8 cellular contexts compared by ENCODE assay signal in the genomic region with DNA sequence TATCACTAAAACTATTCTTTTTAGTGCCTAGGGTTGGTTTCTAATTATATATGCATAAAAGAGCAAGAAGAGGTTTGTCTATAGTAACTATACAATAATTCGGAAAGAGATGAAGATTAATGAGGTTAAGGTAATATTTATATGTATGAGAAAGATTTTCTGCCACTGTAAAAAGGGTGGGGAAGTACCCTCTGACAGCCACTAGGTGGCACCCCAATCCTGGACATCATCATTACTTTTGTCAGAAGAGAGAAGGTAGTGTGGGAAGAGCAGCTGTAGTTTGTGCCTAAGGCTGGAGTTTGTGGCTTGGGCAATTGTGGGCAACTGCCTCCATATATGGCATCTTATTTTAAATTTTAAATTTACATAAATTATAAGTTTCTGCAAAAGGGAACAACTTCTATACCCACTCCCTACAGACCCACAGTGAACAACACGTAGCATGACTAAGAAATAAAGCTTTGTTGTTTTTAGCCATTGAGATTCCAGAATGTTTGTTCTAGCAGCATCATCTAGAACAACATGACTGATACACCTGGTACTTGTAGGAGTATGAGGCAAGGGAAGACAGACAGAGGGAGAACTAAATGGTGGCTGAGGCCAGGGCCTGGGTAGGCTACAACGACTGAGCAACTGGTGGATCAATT. TPM values are rescaled to one million over a fixed set of nuclear protein-coding genes. Genes with fewer than 3 reads are reported as not detected.
DNase-seq lines count a peak whose midpoint lies in the region; ATAC-seq and TF ChIP-seq lines count a peak whose summit lies in the region.

No MANE protein-coding gene starts in this region.

- no peaks in the 10 kb centered on the region for H3K9me2 ChIP-seq in PC-9 (ENCODE audit: insufficient read depth)

- H3K27me3 ChIP-seq in PC-9 (ENCODE audit: insufficient read depth, low read depth) (no peaks in the 10 kb centered on the region), fibroblast of lung (ENCODE audit: control insufficient read depth, insufficient read depth, low read length) (no peaks in the 10 kb centered on the region), neural progenitor cell (no peaks in the 10 kb centered on the region), suprapubic skin (no peaks in the 10 kb centered on the region)

- H3F3A ChIP-seq in PC-9 (ENCODE audit: insufficient read depth, low read depth): no peaks in the 10 kb centered on the region
- no peaks in the 10 kb centered on the region for H3F3A ChIP-seq in neural progenitor cell (ENCODE audit: low read depth)

- BruUV-seq in PC-9 (replicated peaks; lab: Mats Ljungman, UMichigan): no TSS peak

- TF ChIP-seq CTCF in PC-9 (conservative IDR thresholded peaks at IDR 0.05) (peak; percentile 96), fibroblast of lung (conservative IDR thresholded peaks at IDR 0.05 in 1 of 2, IDR thresholded peaks at IDR 0.05 in 1 of 2; ENCODE audit: low read depth in 1 of 2, low read length in 2 of 2) (peak; percentile 92 to 93), neural progenitor cell (IDR thresholded peaks at IDR 0.05) (peak; percentile 90), suprapubic skin (IDR thresholded peaks at IDR 0.05) (peak; percentile 88 to 91)

- H3K27ac Mint-ChIP-seq in neural progenitor cell: no peak overlapping the region

- H3K27ac ChIP-seq in PC-9 (no peak overlapping the region), fibroblast of lung (ENCODE audit: insufficient read depth, low read length) (no peak overlapping the region), neural progenitor cell (no peak overlapping the region), suprapubic skin (no peak overlapping the region)

- peak; percentile 29 for DNase-seq in COR-L47 (lab: John Stamatoyannopoulos, UW)
- DNase-seq in KBM-7: peak; percentile 81
- peak; percentile 38 to 42 for DNase-seq in PC-9
- DNase-seq in activated T-cell treated with anti-CD3 and anti-CD28 coated beads, Interleukin-2, amount 50 U/mL, for 4 hours: peak; percentile 63
- peak; percentile 48 to 81 for DNase-seq in fibroblast of lung (ENCODE audit: low read depth in 2 of 2)
- DNase-seq in neural progenitor cell (ENCODE audit: low spot score): peak; percentile 61
- peak in 1 of 2 donors; percentile 73 for DNase-seq in suprapubic skin (ENCODE audit: low spot score in 2 of 2)

- CTCF ChIA-PET in PC-9 (lab: Charles Lee): interaction anchor here (0.6 to 0.8 kb wide), 3 partner anchors 67 to 300 kb away, joined by 4 to 5 read pairs (median 4); no protein-coding TSS in a partner anchor

- H3K4me1 ChIP-seq in PC-9 (replicated peaks; ENCODE audit: insufficient read depth) (no peaks in the 10 kb centered on the region), fibroblast of lung (ENCODE audit: control insufficient read depth, extremely low read depth, insufficient read depth, low read length) (no peaks in the 10 kb centered on the region), neural progenitor cell (no peaks in the 10 kb centered on the region), suprapubic skin (no peaks in the 10 kb centered on the region)

- ATAC-seq in GM21390 (IDR thresholded peaks at IDR 0.05; ENCODE audit: unreplicated experiment): peak; percentile 81
- ATAC-seq in activated T-cell treated with anti-CD3 and anti-CD28 coated beads, Interleukin-2, amount 50 U/mL, for 4 hours: peak; percentile 85 to 86

- POLR2A ChIA-PET in PC-9 (lab: Charles Lee; ENCODE audit: unreplicated experiment): no interaction called here

- TF ChIP-seq POLR2A in suprapubic skin (IDR thresholded peaks at IDR 0.05): no peak

- no peaks in the 10 kb centered on the region for H3K9me3 Mint-ChIP-seq in activated T-cell treated with anti-CD3 and anti-CD28 coated beads, Interleukin-2, amount 50 U/mL, for 4 hours
- H3K9me3 Mint-ChIP-seq in neural progenitor cell: no peaks in the 10 kb centered on the region

- TF ChIP-seq EP300 in suprapubic skin (IDR thresholded peaks at IDR 0.05): no peak

- H2AFZ ChIP-seq in PC-9: no peak overlapping the region
- no peak overlapping the region for H2AFZ ChIP-seq in fibroblast of lung (ENCODE audit: low read length)
- no peak overlapping the region for H2AFZ ChIP-seq in neural progenitor cell (replicated peaks)

- no peaks in the 10 kb centered on the region for H3K36me3 ChIP-seq in PC-9 (ENCODE audit: low read depth)
- peaks cover 1% of the 10 kb centered on the region for H3K36me3 ChIP-seq in fibroblast of lung (ENCODE audit: control insufficient read depth, insufficient read depth, low read length)
- H3K36me3 ChIP-seq in neural progenitor cell: no peaks in the 10 kb centered on the region
- H3K36me3 ChIP-seq in suprapubic skin: peaks cover 31% of the 10 kb centered on the region

- in situ Hi-C loops in KBM-7 (cut with MboI; ENCODE audit: low pct_unique_long_range_greater_than_20kb, low sequenced_read_pairs): no loop called here

- no peaks in the 10 kb centered on the region for H3K9me3 ChIP-seq in PC-9 (ENCODE audit: insufficient read depth, low read depth)
- H3K9me3 ChIP-seq in fibroblast of lung (ENCODE audit: control insufficient read depth, insufficient read depth, low read depth, low read length): no peaks in the 10 kb centered on the region
- H3K9me3 ChIP-seq in neural progenitor cell (ENCODE audit: low read depth): no peaks in the 10 kb centered on the region
- H3K9me3 ChIP-seq in suprapubic skin: no peaks in the 10 kb centered on the region

- peaks cover 16% of the 10 kb centered on the region for H3K36me3 Mint-ChIP-seq in activated T-cell treated with anti-CD3 and anti-CD28 coated beads, Interleukin-2, amount 50 U/mL, for 4 hours (ENCODE audit: insufficient read depth)
- H3K36me3 Mint-ChIP-seq in neural progenitor cell: no peaks in the 10 kb centered on the region

- WGBS in suprapubic skin: 65% methylated on average over 3 of the region's 3 CpGs

- intact Hi-C loops in PC-9 (cut with micrococcal nuclease; ENCODE audit: unreplicated experiment): loop anchor here (1.0 to 10.0 kb wide), 6 partner anchors 57 to 994 kb away; partner anchors contain the start of gene GNPTAB

- H3K4me1 Mint-ChIP-seq in activated T-cell treated with anti-CD3 and anti-CD28 coated beads, Interleukin-2, amount 50 U/mL, for 4 hours (ENCODE audit: low read depth): no peaks in the 10 kb centered on the region
- H3K4me1 Mint-ChIP-seq in neural progenitor cell: no peaks in the 10 kb centered on the region

- H3K4me3 Mint-ChIP-seq in activated T-cell treated with anti-CD3 and anti-CD28 coated beads, Interleukin-2, amount 50 U/mL, for 4 hours: no peak overlapping the region
- H3K4me3 Mint-ChIP-seq in neural progenitor cell: no peak overlapping the region

- H3K9ac ChIP-seq in fibroblast of lung (ENCODE audit: insufficient read depth, low read length) (no peak overlapping the region), neural progenitor cell (no peak overlapping the region)

- H3K4me2 ChIP-seq in PC-9: no peak overlapping the region
- no peak overlapping the region for H3K4me2 ChIP-seq in fibroblast of lung (ENCODE audit: extremely low read depth, insufficient read depth, low read length)
- no peak overlapping the region for H3K4me2 ChIP-seq in neural progenitor cell

- no peaks in the 10 kb centered on the region for H3K27me3 Mint-ChIP-seq in activated T-cell treated with anti-CD3 and anti-CD28 coated beads, Interleukin-2, amount 50 U/mL, for 4 hours (ENCODE audit: low read depth)
- no peaks in the 10 kb centered on the region for H3K27me3 Mint-ChIP-seq in neural progenitor cell (ENCODE audit: insufficient read depth, low read depth)

- no peaks in the 10 kb centered on the region for H3K79me2 ChIP-seq in PC-9 (ENCODE audit: low read depth)
- H3K79me2 ChIP-seq in fibroblast of lung (ENCODE audit: control insufficient read depth, insufficient read depth, low read length): no peaks in the 10 kb centered on the region
- H3K79me2 ChIP-seq in neural progenitor cell (ENCODE audit: low read depth): no peaks in the 10 kb centered on the region

- H4K20me1 ChIP-seq in PC-9 (ENCODE audit: insufficient read depth) (no peaks in the 10 kb centered on the region), fibroblast of lung (ENCODE audit: control insufficient read depth, extremely low read depth, insufficient read depth, low read length) (no peaks in the 10 kb centered on the region), neural progenitor cell (ENCODE audit: low read depth) (no peaks in the 10 kb centered on the region)

- H3K4me3 ChIP-seq in PC-9 (no peak overlapping the region), fibroblast of lung (replicated peaks in 1 of 4; ENCODE audit: control extremely low read depth in 1 of 4, insufficient read depth in 1 of 4, low read depth in 3 of 4, low read length in 4 of 4) (no peak overlapping the region), neural progenitor cell (no peak overlapping the region), suprapubic skin (no peak overlapping the region)

RNA-seq across cellular contexts. Expression of gene SYCP3, which starts 34.4 kb away (rescaled TPM):
- 0.09 TPM in 1 of 2 replicates, not detected in the other for total RNA-seq in PC-9 (2021)
- under 1 TPM in 2 of 3 donors, not detected in 1; 0.13 to 0.43 TPM for total RNA-seq in activated T-cell treated with anti-CD3 and anti-CD28 coated beads, Interleukin-2, amount 50 U/mL, for 4 hours
- 0.17 and 0.26 TPM in 2 replicates for total RNA-seq in fibroblast of lung
- 0.02 TPM in 1 of 2 replicates, not detected in the other for polyA plus RNA-seq in fibroblast of lung
- 0.08 and 0.34 TPM in 2 replicates for polyA plus RNA-seq in fibroblast of lung (2012)
- 1.7 TPM in 1 of 2 replicates, not detected in the other for polyA minus RNA-seq in fibroblast of lung (ENCODE audit: low replicate concordance)
- total RNA-seq in neural progenitor cell (ENCODE audit: low replicate concordance): 0.03 and 0.04 TPM in 2 replicates
- total RNA-seq in suprapubic skin: under 1 TPM in 1 of 4 donors, not detected in 3; 0.24 TPM

RNA-seq across cellular contexts. Expression of gene GNPTAB, which starts 57.1 kb away (rescaled TPM):
- total RNA-seq in PC-9 (2021): 22.0 and 26.5 TPM in 2 replicates
- 10 to 100 TPM; 25.3 to 31.9 (median 29.6) TPM for total RNA-seq in activated T-cell treated with anti-CD3 and anti-CD28 coated beads, Interleukin-2, amount 50 U/mL, for 4 hours
- 44.4 and 49.7 TPM in 2 replicates for total RNA-seq in fibroblast of lung
- polyA plus RNA-seq in fibroblast of lung: 34.6 and 58.4 TPM in 2 replicates
- 21.0 and 34.2 TPM in 2 replicates for polyA plus RNA-seq in fibroblast of lung (2012)
- polyA minus RNA-seq in fibroblast of lung (ENCODE audit: low replicate concordance): 20.4 and 33.5 TPM in 2 replicates
- 18.6 and 24.0 TPM in 2 replicates for total RNA-seq in neural progenitor cell (ENCODE audit: low replicate concordance)
- total RNA-seq in suprapubic skin: 10 to 100 TPM; 25.0 to 68.2 (median 45.8) TPM
